Comparison of ENCODE assay signal across 6 cellular contexts in genomic region chr10:44005788-44006099, GRCh38.
"Had no signal": no experiment of that assay in that cellular context is flagged by ENCODE, and none has a peak within 500 bp of the region (broad histone marks: within the 10 kb centered on the region; RNA-seq: fewer than 3 reads in every experiment).

No MANE protein-coding gene starts in this region.

- H3K4me3 Mint-ChIP-seq: GM23338, H9, IgD-negative memory B cell had no signal

- H3K27ac ChIP-seq: HL-60 had no signal

- H3K9me3 Mint-ChIP-seq: GM23338, H9 had no signal

- H3K27ac Mint-ChIP-seq: GM23338, H9, IgD-negative memory B cell had no signal

- H3K4me1 Mint-ChIP-seq: GM23338, H9, IgD-negative memory B cell had no signal

- DNase-seq: H9, HCEC 1CT, KBM-7 had no signal

- H3K4me2 ChIP-seq: GM23338 had no signal

- H3K36me3 Mint-ChIP-seq: IgD-negative memory B cell had no signal

- H3K4me3 ChIP-seq: GM23338 had no signal
